Comparison of ENCODE assay signal across 13 cellular contexts in genomic region chr2:27495840-27496356, GRCh38. TPM values are rescaled to one million over a fixed set of nuclear protein-coding genes. Genes with fewer than 3 reads are reported as not detected.
DNase-seq lines count a peak whose midpoint lies in the region; ATAC-seq and TF ChIP-seq lines count a peak whose summit lies in the region.
"Had no signal": no experiment of that assay in that cellular context is flagged by ENCODE, and none has a peak within 500 bp of the region (broad histone marks: within the 10 kb centered on the region; RNA-seq: fewer than 3 reads in every experiment).

No MANE protein-coding gene starts in this region.

- ATAC-seq in activated CD8-positive, alpha-beta T cell treated with anti-CD3 and anti-CD28 coated beads, Interleukin-2, amount 10 ng/mL, durations not matched to agents 7 days and 5 days = no peak
- no peak for ATAC-seq in GM18861 (IDR thresholded peaks at IDR 0.05; ENCODE audit: unreplicated experiment)

- no peak overlapping the region for H3K27ac ChIP-seq in smooth muscle cell (ENCODE audit: low read depth)
- H3K27ac ChIP-seq: foreskin keratinocyte, thyroid gland had no signal

- no peaks in the 10 kb centered on the region for H3K9me3 Mint-ChIP-seq in activated T-cell treated with anti-CD3 and anti-CD28 coated beads, Interleukin-2, amount 50 U/mL, for 24 hours
- H3K9me3 Mint-ChIP-seq in activated CD8-positive, alpha-beta T cell treated with anti-CD3 and anti-CD28 coated beads, Interleukin-2, amount 10 ng/mL, durations not matched to agents 7 days and 5 days (ENCODE audit: insufficient read depth) = no peaks in the 10 kb centered on the region

- WGBS in smooth muscle cell (ENCODE audit: low lambda C conversion rate) = 74% methylated on average over 4 of the region's 4 CpGs

- H2AFZ ChIP-seq in smooth muscle cell (ENCODE audit: low read depth) = peak overlapping the region; percentile 100

- no peak overlapping the region for H3K9ac ChIP-seq in iPS-15b (ENCODE audit: low read depth, low read length)
- H3K9ac ChIP-seq in smooth muscle cell (ENCODE audit: low read depth) = no peak overlapping the region

- no peaks in the 10 kb centered on the region for H3K36me3 ChIP-seq in iPS-15b (ENCODE audit: control insufficient read depth, insufficient read depth, low read length)
- no peaks in the 10 kb centered on the region for H3K36me3 ChIP-seq in smooth muscle cell (ENCODE audit: low read depth)
- H3K36me3 ChIP-seq: thyroid gland had no signal

- no peaks in the 10 kb centered on the region for H3K9me3 ChIP-seq in iPS-15b (ENCODE audit: control insufficient read depth, insufficient read depth, low read length)
- no peaks in the 10 kb centered on the region for H3K9me3 ChIP-seq in smooth muscle cell (replicated peaks; ENCODE audit: low read depth)
- H3K9me3 ChIP-seq: thyroid gland had no signal

- POLR2A ChIA-PET in activated CD8-positive, alpha-beta T cell treated with anti-CD3 and anti-CD28 coated beads, Interleukin-2, amount 10 ng/mL, durations not matched to agents 7 days and 5 days (lab: Charles Lee) = interaction anchor here (0.6 kb wide), 2 partner anchors 33 to 1315 kb away, joined by 3 read pairs; no protein-coding TSS in a partner anchor

- H3K79me2 ChIP-seq in smooth muscle cell (ENCODE audit: low read depth) = no peaks in the 10 kb centered on the region

- peak overlapping the region; percentile 68 for H3K4me3 Mint-ChIP-seq in activated T-cell treated with anti-CD3 and anti-CD28 coated beads, Interleukin-2, amount 50 U/mL, for 24 hours
- H3K4me3 Mint-ChIP-seq in activated CD8-positive, alpha-beta T cell treated with anti-CD3 and anti-CD28 coated beads, Interleukin-2, amount 10 ng/mL, durations not matched to agents 7 days and 5 days = peak overlapping the region; percentile 52

- H3F3A ChIP-seq in smooth muscle cell (ENCODE audit: low read depth) = peaks cover 3% of the 10 kb centered on the region

- DNase-seq in activated T-cell treated with anti-CD3 and anti-CD28 coated beads, Interleukin-2, amount 50 U/mL, for 24 hours = no peak
- no peak for DNase-seq in activated T-cell treated with anti-CD3 and anti-CD28 coated beads for 4 hours
- DNase-seq in activated CD8-positive, alpha-beta T cell treated with anti-CD3 and anti-CD28 coated beads, Interleukin-2, amount 10 ng/mL, durations not matched to agents 7 days and 5 days = no peak
- no peak for DNase-seq in smooth muscle cell (lab: John Stamatoyannopoulos, UW; ENCODE audit: unreplicated experiment)
- DNase-seq in OCI-M2 (lab: John Stamatoyannopoulos, UW; ENCODE audit: unreplicated experiment) = no peak
- no peak for DNase-seq in HuH-7.5 (ENCODE audit: low spot score)
- DNase-seq: KBM-7 had no signal

- H4K20me1 ChIP-seq in smooth muscle cell (ENCODE audit: low read depth) = no peaks in the 10 kb centered on the region

- H3K36me3 Mint-ChIP-seq in activated T-cell treated with anti-CD3 and anti-CD28 coated beads, Interleukin-2, amount 50 U/mL, for 24 hours (ENCODE audit: low read depth) = no peaks in the 10 kb centered on the region
- no peaks in the 10 kb centered on the region for H3K36me3 Mint-ChIP-seq in activated CD8-positive, alpha-beta T cell treated with anti-CD3 and anti-CD28 coated beads, Interleukin-2, amount 10 ng/mL, durations not matched to agents 7 days and 5 days (ENCODE audit: low read depth)

- H3K27ac Mint-ChIP-seq in activated T-cell treated with anti-CD3 and anti-CD28 coated beads, Interleukin-2, amount 50 U/mL, for 24 hours = no peak overlapping the region
- no peak overlapping the region for H3K27ac Mint-ChIP-seq in activated CD8-positive, alpha-beta T cell treated with anti-CD3 and anti-CD28 coated beads, Interleukin-2, amount 10 ng/mL, durations not matched to agents 7 days and 5 days

- TF ChIP-seq CTCF in smooth muscle cell (IDR thresholded peaks at IDR 0.05; ENCODE audit: borderline replicate concordance, insufficient read depth, poor library complexity, severe bottlenecking) = no peak

- H3K4me3 ChIP-seq in iPS-15b (ENCODE audit: low read depth, low read length) (peak overlapping the region; percentile 77), smooth muscle cell (peak overlapping the region; percentile 89)

- H3K4me2 ChIP-seq in smooth muscle cell = peak overlapping the region; percentile 100

- H3K4me1 Mint-ChIP-seq in activated T-cell treated with anti-CD3 and anti-CD28 coated beads, Interleukin-2, amount 50 U/mL, for 24 hours (ENCODE audit: low read depth) = peaks cover 9% of the 10 kb centered on the region
- H3K4me1 Mint-ChIP-seq in activated CD8-positive, alpha-beta T cell treated with anti-CD3 and anti-CD28 coated beads, Interleukin-2, amount 10 ng/mL, durations not matched to agents 7 days and 5 days (ENCODE audit: low read depth) = peaks cover 16% of the 10 kb centered on the region

- peaks cover 53% of the 10 kb centered on the region for H3K27me3 Mint-ChIP-seq in activated T-cell treated with anti-CD3 and anti-CD28 coated beads, Interleukin-2, amount 50 U/mL, for 24 hours
- peaks cover 56% of the 10 kb centered on the region for H3K27me3 Mint-ChIP-seq in activated CD8-positive, alpha-beta T cell treated with anti-CD3 and anti-CD28 coated beads, Interleukin-2, amount 10 ng/mL, durations not matched to agents 7 days and 5 days (ENCODE audit: low read depth)

- peaks cover 8% of the 10 kb centered on the region for H3K4me1 ChIP-seq in iPS-15b (ENCODE audit: control insufficient read depth, insufficient read depth, low read length)
- peaks cover 5% of the 10 kb centered on the region for H3K4me1 ChIP-seq in smooth muscle cell (ENCODE audit: low read depth)
- H3K4me1 ChIP-seq: foreskin keratinocyte had no signal

- CTCF ChIA-PET in activated CD8-positive, alpha-beta T cell treated with anti-CD3 and anti-CD28 coated beads, Interleukin-2, amount 10 ng/mL, durations not matched to agents 7 days and 5 days (lab: Charles Lee) = no interaction called here

- peaks cover 33% of the 10 kb centered on the region for H3K27me3 ChIP-seq in iPS-15b (ENCODE audit: control insufficient read depth, insufficient read depth, low read length)
- peaks cover 23% of the 10 kb centered on the region for H3K27me3 ChIP-seq in smooth muscle cell (ENCODE audit: low read depth)
- H3K27me3 ChIP-seq: thyroid gland had no signal

RNA-seq across cellular contexts. Expression of gene GCKR, which starts 0.7 kb away (rescaled TPM):
- not detected for total RNA-seq in activated CD8-positive, alpha-beta T cell treated with anti-CD3 and anti-CD28 coated beads, Interleukin-2, amount 10 ng/mL, durations not matched to agents 7 days and 5 days
- total RNA-seq in smooth muscle cell = not detected in 2 replicates
- polyA plus RNA-seq in smooth muscle cell = 0.48 and 0.70 TPM in 2 replicates
- total RNA-seq: foreskin keratinocyte; T-helper 2 cell treated with Interferon-gamma antibody and Interleukin-4, amounts not matched to agents 100 ng/mL and 5 ng/mL, for 36 hours had no signal

RNA-seq across cellular contexts. Expression of gene FNDC4, which starts 0.9 kb away (rescaled TPM):
- not detected for total RNA-seq in activated CD8-positive, alpha-beta T cell treated with anti-CD3 and anti-CD28 coated beads, Interleukin-2, amount 10 ng/mL, durations not matched to agents 7 days and 5 days
- total RNA-seq in smooth muscle cell = 6.7 and 8.8 TPM in 2 replicates
- polyA plus RNA-seq in smooth muscle cell = 20.3 and 24.1 TPM in 2 replicates
- total RNA-seq: T-helper 2 cell treated with Interferon-gamma antibody and Interleukin-4, amounts not matched to agents 100 ng/mL and 5 ng/mL, for 36 hours had no signal

RNA-seq across cellular contexts. Expression of gene IFT172, which starts 6.4 kb away (rescaled TPM):
- 10 to 100 TPM; 10.0 to 11.2 TPM for total RNA-seq in activated CD8-positive, alpha-beta T cell treated with anti-CD3 and anti-CD28 coated beads, Interleukin-2, amount 10 ng/mL, durations not matched to agents 7 days and 5 days
- 17.4 and 26.3 TPM in 2 replicates for total RNA-seq in smooth muscle cell
- 12.5 and 22.2 TPM in 2 replicates for polyA plus RNA-seq in smooth muscle cell

RNA-seq across cellular contexts. Expression of gene KRTCAP3, which starts 53.7 kb away (rescaled TPM):
- total RNA-seq in activated CD8-positive, alpha-beta T cell treated with anti-CD3 and anti-CD28 coated beads, Interleukin-2, amount 10 ng/mL, durations not matched to agents 7 days and 5 days = 1 to 10 TPM; 5.6 to 6.6 TPM
- 1.7 and 2.9 TPM in 2 replicates for total RNA-seq in smooth muscle cell
- 3.2 and 9.2 TPM in 2 replicates for polyA plus RNA-seq in smooth muscle cell
- total RNA-seq: left cardiac atrium had no signal
